ENCODE assay signal across 23 cellular contexts in genomic region chr7:129714514-129715063, GRCh38.
DNase-seq lines count a peak whose midpoint lies in the region; ATAC-seq, FAIRE-seq and TF ChIP-seq lines count a peak whose summit lies in the region.
"Had no signal": no experiment of that assay in that cellular context is flagged by ENCODE, and none has a peak within 500 bp of the region (broad histone marks: within the 10 kb centered on the region; RNA-seq: fewer than 3 reads in every experiment).

No MANE protein-coding gene starts in this region.

- CTCF ChIA-PET in K562 (lab: Yijun Ruan, JAX; ENCODE audit: low intra/inter-chr PET ratio) = no interaction called here

- no peaks in the 10 kb centered on the region for H3K4me1 Mint-ChIP-seq in GM23338

- no peak for TF ChIP-seq POLR2A in K562 (conservative IDR thresholded peaks at IDR 0.05)

- ATAC-seq in K562 (no peak), GM23338 (no peak)
- ATAC-seq: A549, HCT116 had no signal

- DNase-seq in NCI-H146 (lab: John Stamatoyannopoulos, UW) (peak; percentile 20), NCI-H146 treated with DMSO at 0.1 percent for 48 hours (lab: John Stamatoyannopoulos, UW; ENCODE audit: unreplicated experiment) (no peak), K562 (ENCODE audit: extremely low read depth in 1 of 4, low spot score in 3 of 4) (peak in 1 of 4 experiments; percentile 8), renal cortical epithelial cell (ENCODE audit: low read depth) (peak; percentile 8), MM.1S (no peak), GM23338 (ENCODE audit: low spot score) (no peak)
- DNase-seq in central memory CD4-positive, alpha-beta T cell = no peak
- DNase-seq: AML-193; CD4-positive, alpha-beta T cell; DMS153; DMS79; GDM1; GOT3; H7; HFFc6; IMR-90 had no signal

- H3K9me3 Mint-ChIP-seq in GM23338 = no peaks in the 10 kb centered on the region
- H3K9me3 Mint-ChIP-seq: CD4-positive, alpha-beta T cell; HFFc6 had no signal

- peaks cover under 1% of the 10 kb centered on the region for H3K9me1 ChIP-seq in K562 (ENCODE audit: control insufficient read depth, insufficient read depth, low read length)

- whole genome bisulfite sequencing in K562 (ENCODE audit: insufficient coverage, low coverage, missing lambda C conversion rate) = 58% methylated on average over 1 of the region's 1 CpG

- no peak overlapping the region for H3K4me3 Mint-ChIP-seq in GM23338
- H3K4me3 Mint-ChIP-seq: CD4-positive, alpha-beta T cell; HFFc6 had no signal

- POLR2A ChIA-PET in K562 (lab: Yijun Ruan, JAX) = no interaction called here

- H3K27ac ChIP-seq in K562 (ENCODE audit: extremely low read depth, low read depth, low read length) = no peak overlapping the region
- H3K27ac ChIP-seq in MM.1S (ENCODE audit: low read length) = no peak overlapping the region
- no peak overlapping the region for H3K27ac ChIP-seq in GM23338 (ENCODE audit: low read depth)
- H3K27ac ChIP-seq: 22Rv1, A549, C4-2B had no signal

- H4K20me1 ChIP-seq in K562 (replicated peaks; ENCODE audit: control insufficient read depth, insufficient read depth, low read length) = peaks cover 2% of the 10 kb centered on the region
- H4K20me1 ChIP-seq in MM.1S (ENCODE audit: insufficient read depth, low read length) = no peaks in the 10 kb centered on the region
- 0 out of 2 replicates have a peak, but pooled peaks cover 4% of the 10 kb centered on the region for H4K20me1 ChIP-seq in GM23338 (replicated peaks; ENCODE audit: insufficient read depth)

- no peaks in the 10 kb centered on the region for H3K27me3 ChIP-seq in K562 (ENCODE audit: control insufficient read depth in 2 of 2, insufficient read depth in 2 of 2, low read length in 2 of 2)
- no peaks in the 10 kb centered on the region for H3K27me3 ChIP-seq in MM.1S (replicated peaks; ENCODE audit: insufficient read depth, low read length)
- H3K27me3 ChIP-seq in GM23338 (ENCODE audit: insufficient read depth) = no peaks in the 10 kb centered on the region

- no peak overlapping the region for H3K27ac Mint-ChIP-seq in GM23338
- H3K27ac Mint-ChIP-seq: CD4-positive, alpha-beta T cell; HFFc6 had no signal

- TF ChIP-seq CTCF in K562 (IDR thresholded peaks at IDR 0.05 in 2 of 3, conservative IDR thresholded peaks at IDR 0.05 in 1 of 3; ENCODE audit: insufficient read depth in 2 of 3, low read depth in 1 of 3, low read length in 3 of 3) (no peak), MM.1S (IDR thresholded peaks at IDR 0.05; ENCODE audit: low read length) (no peak), GM23338 (conservative IDR thresholded peaks at IDR 0.05; ENCODE audit: low read depth in 2 of 2) (no peak)

- H3K4me2 ChIP-seq in K562 (ENCODE audit: insufficient read depth, low read length) (no peak overlapping the region), MM.1S (ENCODE audit: low read depth, low read length) (no peak overlapping the region), GM23338 (no peak overlapping the region)
- H3K4me2 ChIP-seq: A549 had no signal

- H3K9ac ChIP-seq in K562 (ENCODE audit: insufficient read depth in 1 of 2, low read depth in 2 of 2, low read length in 2 of 2) = no peak overlapping the region
- no peak overlapping the region for H3K9ac ChIP-seq in MM.1S (ENCODE audit: low read length)

- peaks cover 50% of the 10 kb centered on the region for H3K36me3 Mint-ChIP-seq in GM23338 (ENCODE audit: low read depth)

- H2AFZ ChIP-seq in K562 (ENCODE audit: low read depth, low read length) = no peak overlapping the region
- no peak overlapping the region for H2AFZ ChIP-seq in MM.1S (ENCODE audit: low read length)
- no peak overlapping the region for H2AFZ ChIP-seq in GM23338

- H3K9me3 ChIP-seq in K562 (replicated peaks; ENCODE audit: control insufficient read depth, insufficient read depth, low read depth, low read length) (no peaks in the 10 kb centered on the region), MM.1S (replicated peaks; ENCODE audit: insufficient read depth, low read length) (no peaks in the 10 kb centered on the region)
- H3K9me3 ChIP-seq: A549 had no signal

- peaks cover 0 to 5% of the 10 kb centered on the region in 2 experiments; a peak in 3 of 5 replicates for H3K4me1 ChIP-seq in K562 (replicated peaks in 1 of 2; ENCODE audit: control insufficient read depth in 2 of 2, insufficient read depth in 2 of 2, low read length in 2 of 2)
- peaks cover 7% of the 10 kb centered on the region for H3K4me1 ChIP-seq in MM.1S (ENCODE audit: low read length)
- H3K4me1 ChIP-seq in GM23338 (ENCODE audit: insufficient read depth) = no peaks in the 10 kb centered on the region
- H3K4me1 ChIP-seq: A549 had no signal

- no peak overlapping the region for H3K4me3 ChIP-seq in K562
- no peak overlapping the region for H3K4me3 ChIP-seq in MM.1S (ENCODE audit: low read length)
- no peak overlapping the region for H3K4me3 ChIP-seq in GM23338
- H3K4me3 ChIP-seq: A549 had no signal

- no peak for TF ChIP-seq EP300 in K562 (IDR thresholded peaks at IDR 0.05; ENCODE audit: low read length)

- H3K9me2 ChIP-seq in MM.1S (replicated peaks; ENCODE audit: insufficient read depth, low read length) (no peaks in the 10 kb centered on the region), GM23338 (ENCODE audit: insufficient read depth) (no peaks in the 10 kb centered on the region)

- peaks cover 5% of the 10 kb centered on the region for H3K27me3 Mint-ChIP-seq in GM23338 (ENCODE audit: insufficient read depth, low read depth, poor library complexity)
- H3K27me3 Mint-ChIP-seq: CD4-positive, alpha-beta T cell had no signal

- H3F3A ChIP-seq in MM.1S (ENCODE audit: insufficient read depth, low read length) (peaks cover 4% of the 10 kb centered on the region), GM23338 (replicated peaks; ENCODE audit: low read depth) (no peaks in the 10 kb centered on the region)

- intact Hi-C loops in K562 (cut with micrococcal nuclease) = no loop called here

- in situ Hi-C loops in K562 (cut with MboI) = no loop called here

- no peaks in the 10 kb centered on the region for H3K79me2 ChIP-seq in K562 (ENCODE audit: control insufficient read depth, insufficient read depth, low read length)
- H3K79me2 ChIP-seq in MM.1S (ENCODE audit: low read length) = no peaks in the 10 kb centered on the region
- H3K79me2 ChIP-seq in GM23338 (replicated peaks; ENCODE audit: insufficient read depth) = no peaks in the 10 kb centered on the region

- TF ChIP-seq RAD21 in K562 (CRISPR knock-in tag; conservative IDR thresholded peaks at IDR 0.05 in 1 of 2, IDR thresholded peaks at IDR 0.05 in 1 of 2) = no peak

- BruUV-seq in K562 (replicated peaks; lab: Mats Ljungman, UMichigan) = no TSS peak

- H3K36me3 ChIP-seq in K562 (ENCODE audit: control insufficient read depth, insufficient read depth, low read length) (peaks cover 67% of the 10 kb centered on the region), MM.1S (replicated peaks; ENCODE audit: insufficient read depth, low read length) (no peaks in the 10 kb centered on the region), GM23338 (ENCODE audit: insufficient read depth) (peaks cover 24% of the 10 kb centered on the region)

- no peak for FAIRE-seq in K562 (lab: Jason Lieb, UNC)
- FAIRE-seq: A549, GM12892, GM18507, HTR-8/SVneo had no signal

TF ChIP-seq in K562, 482 proteins besides CTCF, POLR2A, EP300 and RAD21:
- TF ChIP-seq SP2 (IDR thresholded peaks at IDR 0.05; ENCODE audit: extremely low read depth, low read depth, low read length, poor library complexity, severe bottlenecking) (no peak), MLLT1 (IDR thresholded peaks at IDR 0.05) (no peak), DPF2 (IDR thresholded peaks at IDR 0.05) (no peak), WHSC1 (IDR thresholded peaks at IDR 0.05; ENCODE audit: low read length) (peak; percentile 26)

TF ChIP-seq in GM23338, 12 proteins besides CTCF, POLR2A, EP300 and RAD21 (continues in another document):
- TF ChIP-seq EZH2phosphoT487 (IDR thresholded peaks at IDR 0.05; ENCODE audit: unreplicated experiment) (no peak), NANOG (IDR thresholded peaks at IDR 0.05; ENCODE audit: borderline replicate concordance) (no peak), REST (IDR thresholded peaks at IDR 0.05; ENCODE audit: unreplicated experiment) (no peak)

Comparison
In these comparisons a context has a peak if more than half of its experiments do, and no peak if none do; other contexts are left out.
1. DNase-seq: peak in NCI-H146 (single experiment) and renal cortical epithelial cell (single experiment); none in NCI-H146 treated with DMSO at 0.1 percent for 48 hours (single experiment), MM.1S (single experiment), GM23338 (single experiment) and central memory CD4-positive, alpha-beta T cell (single experiment).